ENCODE assay signal across 1 cellular context in genomic region chr1:6075747-6076146, GRCh38.
TF ChIP-seq lines count a peak whose summit lies in the region.

No MANE protein-coding gene starts in this region.

TF ChIP-seq in K562, 482 proteins besides CTCF, POLR2A, EP300 and RAD21 (continued from another document and continues in another):
- TF ChIP-seq CEBPZ (IDR thresholded peaks at IDR 0.05; ENCODE audit: borderline replicate concordance, low read depth, low read length) (no peak), RBM14 (IDR thresholded peaks at IDR 0.05; ENCODE audit: borderline replicate concordance, insufficient read depth, low read depth, low read length) (no peak), GABPA (tag; conservative IDR thresholded peaks at IDR 0.05; ENCODE audit: low read depth) (peak; percentile 66), ETV1 (tag; conservative IDR thresholded peaks at IDR 0.05; ENCODE audit: low read depth) (peak; percentile 54; the same call in 1 of the 2 replicates), XRCC3 (IDR thresholded peaks at IDR 0.05) (no peak), ZC3H4 (CRISPR knock-in tag; IDR thresholded peaks at IDR 0.05; ENCODE audit: borderline replicate concordance) (no peak), ZNF589 (CRISPR knock-in tag; IDR thresholded peaks at IDR 0.05; ENCODE audit: low read depth) (no peak), MAFF (IDR thresholded peaks at IDR 0.05; ENCODE audit: low read length) (no peak), CBX3 (IDR thresholded peaks at IDR 0.05; ENCODE audit: borderline replicate concordance in 1 of 2, low read length in 2 of 2) (peak in 1 of 2 experiments; percentile 42; a peak in 1 of 3 replicates), CBX1 (IDR thresholded peaks at IDR 0.05; ENCODE audit: low read depth) (no peak), PTRF (tag; IDR thresholded peaks at IDR 0.05) (no peak), GATA2 (CRISPR knock-in tag; IDR thresholded peaks at IDR 0.05) (no peak), CREB5 (CRISPR knock-in tag; IDR thresholded peaks at IDR 0.05) (no peak), CEBPG (CRISPR knock-in tag; IDR thresholded peaks at IDR 0.05) (no peak), CEBPG (tag; conservative IDR thresholded peaks at IDR 0.05 in 1 of 2, IDR thresholded peaks at IDR 0.05 in 1 of 2) (peak in 1 of 2 experiments; percentile 46; a peak in 2 of 4 replicates), NR1H2 (CRISPR knock-in tag; IDR thresholded peaks at IDR 0.05) (no peak), CUX1 (CRISPR knock-in tag; IDR thresholded peaks at IDR 0.05) (no peak), FOXK2 (conservative IDR thresholded peaks at IDR 0.05 in 1 of 2, IDR thresholded peaks at IDR 0.05 in 1 of 2; ENCODE audit: low read depth in 2 of 2) (peak in 1 of 2 experiments; percentile 27; a peak in 1 of 4 replicates), ZNF79 (CRISPR knock-in tag; IDR thresholded peaks at IDR 0.05; ENCODE audit: low read depth) (no peak), ZNF41 (CRISPR knock-in tag; conservative IDR thresholded peaks at IDR 0.05) (no peak), ZNF609 (CRISPR knock-in tag; IDR thresholded peaks at IDR 0.05; ENCODE audit: borderline replicate concordance) (no peak), NFIX (CRISPR knock-in tag; IDR thresholded peaks at IDR 0.05; ENCODE audit: low read depth) (no peak), ZBTB40 (IDR thresholded peaks at IDR 0.05) (peak; percentile 100), ZBTB40 (CRISPR knock-in tag; IDR thresholded peaks at IDR 0.05) (peak; percentile 99), CHD1 (IDR thresholded peaks at IDR 0.05; ENCODE audit: low read length) (no peak), CEBPB (tag; IDR thresholded peaks at IDR 0.05) (peak; percentile 52), ARID2 (IDR thresholded peaks at IDR 0.05) (no peak), ARNT (IDR thresholded peaks at IDR 0.05) (no peak), TEAD4 (IDR thresholded peaks at IDR 0.05; ENCODE audit: low read length) (no peak), TEAD4 (CRISPR knock-in tag; IDR thresholded peaks at IDR 0.05; ENCODE audit: borderline replicate concordance) (no peak)
